ENCODE assay signal across 15 cellular contexts in genomic region chr5:76153996-76154395, GRCh38.
A peak's percentile ranks its signal among the peaks of the same experiment; 100 is the strongest.
DNase-seq lines count a peak whose midpoint lies in the region; ATAC-seq and TF ChIP-seq lines count a peak whose summit lies in the region.
"Had no signal": no experiment of that assay in that cellular context is flagged by ENCODE, and none has a peak within 500 bp of the region (broad histone marks: within the 10 kb centered on the region; RNA-seq: fewer than 3 reads in every experiment).

No MANE protein-coding gene starts in this region.

- H3K4me3 Mint-ChIP-seq in glutamatergic neuron (ENCODE audit: unreplicated experiment) (peak overlapping the region; percentile 11), T-cell (no peak overlapping the region)
- H3K4me3 Mint-ChIP-seq: CD4-positive, alpha-beta memory T cell; HFFc6 had no signal

- ATAC-seq in HG02938 (IDR thresholded peaks at IDR 0.05; ENCODE audit: unreplicated experiment) (no peak), GM18861 (IDR thresholded peaks at IDR 0.05; ENCODE audit: unreplicated experiment) (no peak), T-cell (replicated peaks in 1 of 4) (no peak)
- ATAC-seq: GM12878 had no signal

- POLR2A ChIA-PET in T-cell (lab: Charles Lee) = no interaction called here

- H3K4me1 Mint-ChIP-seq in glutamatergic neuron (ENCODE audit: low read depth, unreplicated experiment) (peaks cover 15% of the 10 kb centered on the region), T-cell (no peaks in the 10 kb centered on the region)

- TF ChIP-seq CTCF in glutamatergic neuron (IDR thresholded peaks at IDR 0.05; ENCODE audit: partially characterized antibody, unreplicated experiment) = no peak

- H3K27ac ChIP-seq in caudate nucleus (ENCODE audit: low read depth, low read length) = peak overlapping the region; percentile 85

- no peaks in the 10 kb centered on the region for H3K27me3 Mint-ChIP-seq in glutamatergic neuron (ENCODE audit: unreplicated experiment)
- peaks cover 6 to 34% of the 10 kb centered on the region in 2 donors for H3K27me3 Mint-ChIP-seq in T-cell

- peak overlapping the region; percentile 93 for H3K27ac Mint-ChIP-seq in glutamatergic neuron (ENCODE audit: unreplicated experiment)
- no peak overlapping the region for H3K27ac Mint-ChIP-seq in T-cell
- H3K27ac Mint-ChIP-seq: CD4-positive, alpha-beta memory T cell; HFFc6 had no signal

- H3K36me3 Mint-ChIP-seq in glutamatergic neuron (ENCODE audit: unreplicated experiment) = no peaks in the 10 kb centered on the region
- H3K36me3 Mint-ChIP-seq in T-cell = peaks cover 3% of the 10 kb centered on the region

- H3K9me3 Mint-ChIP-seq in glutamatergic neuron (ENCODE audit: unreplicated experiment) = peaks cover 2% of the 10 kb centered on the region
- peaks cover 10 to 15% (median 11%) of the 10 kb centered on the region in 3 donors for H3K9me3 Mint-ChIP-seq in T-cell

- DNase-seq in caudate nucleus (lab: John Stamatoyannopoulos, UW) (peak in 15 of 61 donors; percentile 3 to 81 (median 22)), glutamatergic neuron (no peak), putamen (ENCODE audit: low spot score) (peak; percentile 58), T-cell (no peak)
- DNase-seq: C1 segment of cervical spinal cord; Calu3; CD4-positive, alpha-beta memory T cell; COR-L47; DMS53; DMS79 treated with DMSO at 0.1 percent for 48 hours; GOT3; HFFc6 had no signal

- CTCF ChIA-PET in T-cell (lab: Charles Lee) = no interaction called here
